ENCODE assay signal across 22 cellular contexts in genomic region chr4:84917869-84918600, GRCh38. TPM values are rescaled to one million over a fixed set of nuclear protein-coding genes. Genes with fewer than 3 reads are reported as not detected.
DNase-seq lines count a peak whose midpoint lies in the region; ATAC-seq, FAIRE-seq and TF ChIP-seq lines count a peak whose summit lies in the region.
"Had no signal": no experiment of that assay in that cellular context is flagged by ENCODE, and none has a peak within 500 bp of the region (broad histone marks: within the 10 kb centered on the region; RNA-seq: fewer than 3 reads in every experiment).

No MANE protein-coding gene starts in this region.

- FAIRE-seq in kidney (lab: Jason Lieb, UNC) (peak; percentile 8), frontal cortex (lab: Jason Lieb, UNC) (no peak)
- FAIRE-seq: GM12878 had no signal

- 85 to 88% (median 88%) methylated on average over 3 of the region's 3 CpGs for WGBS in ovary, 3 donors

- no peak for ATAC-seq in GM18909 (IDR thresholded peaks at IDR 0.05; ENCODE audit: poor library complexity, unreplicated experiment)
- ATAC-seq: GM12878 had no signal

- no peaks in the 10 kb centered on the region for H3K27me3 ChIP-seq in ovary
- H3K27me3 ChIP-seq: BLaER1 had no signal

- H3K4me3 ChIP-seq in kidney (ENCODE audit: low read length in 2 of 2) (no peak overlapping the region), ovary (no peak overlapping the region)
- H3K4me3 ChIP-seq: BLaER1, GM12878 had no signal

- H3K36me3 ChIP-seq in kidney (ENCODE audit: control insufficient read depth in 1 of 2, insufficient read depth in 2 of 2, low read length in 2 of 2) (peaks cover 0 to 2% of the 10 kb centered on the region in 2 donors), ovary (no peaks in the 10 kb centered on the region)

- peaks cover 84% of the 10 kb centered on the region for H3K4me1 Mint-ChIP-seq in HFFc6 (ENCODE audit: low read depth)

- H3K27ac ChIP-seq in kidney (ENCODE audit: low read depth in 2 of 2, low read length in 2 of 2) (no peak overlapping the region), ovary (no peak overlapping the region)
- H3K27ac ChIP-seq: BLaER1, KMS-11, RWPE1 had no signal

- no peak for TF ChIP-seq POLR2A in ovary (IDR thresholded peaks at IDR 0.05)

- peak overlapping the region; percentile 62 for H3K27ac Mint-ChIP-seq in HFFc6
- H3K27ac Mint-ChIP-seq: CD4-positive, alpha-beta T cell had no signal

- TF ChIP-seq CTCF in HFFc6 (IDR thresholded peaks at IDR 0.05) = no peak
- no peak for TF ChIP-seq CTCF in kidney (IDR thresholded peaks at IDR 0.05; ENCODE audit: borderline replicate concordance, extremely low read depth, insufficient read depth)
- no peak for TF ChIP-seq CTCF in ovary (IDR thresholded peaks at IDR 0.05)

- H3K4me3 Mint-ChIP-seq in HFFc6 = peak overlapping the region; percentile 38; the same call in 1 of the 2 replicates
- H3K4me3 Mint-ChIP-seq: CD4-positive, alpha-beta T cell had no signal

- H3K4me1 ChIP-seq in kidney (ENCODE audit: control insufficient read depth in 1 of 2, insufficient read depth in 1 of 2, low read depth in 1 of 2, low read length in 2 of 2) (peaks cover 3 to 6% of the 10 kb centered on the region in 2 donors), ovary (ENCODE audit: insufficient read depth) (no peaks in the 10 kb centered on the region)
- H3K4me1 ChIP-seq: BLaER1 had no signal

- peaks cover 27% of the 10 kb centered on the region for H3K36me3 Mint-ChIP-seq in HFFc6 (ENCODE audit: low read depth)

- DNase-seq in HFFc6 = no peak
- DNase-seq in dermis microvascular lymphatic vessel endothelial cell (ENCODE audit: low read depth in 2 of 2) = peak; percentile 52 to 53
- DNase-seq in kidney = no peak
- DNase-seq in NCI-H2196 (lab: John Stamatoyannopoulos, UW; ENCODE audit: unreplicated experiment) = no peak
- DNase-seq in ovary = no peak
- DNase-seq in frontal cortex (ENCODE audit: low spot score in 2 of 2) = no peak
- DNase-seq: ACHN; CD4-positive, alpha-beta T cell; COR-L47; DMS79; HCEC 1CT; NCI-H1092 treated with DMSO at 0.1 percent for 48 hours; NCI-H1436 treated with DMSO at 0.1 percent for 48 hours; NCI-H1930; NCI-H2227 treated with DMSO at 0.1 percent for 48 hours; NCI-H510A; SIG-M5 had no signal

- no peaks in the 10 kb centered on the region for H3K27me3 Mint-ChIP-seq in HFFc6 (ENCODE audit: insufficient read depth)

- no peaks in the 10 kb centered on the region for H3K9me3 ChIP-seq in kidney (ENCODE audit: control insufficient read depth in 1 of 2, low read length in 2 of 2)
- H3K9me3 ChIP-seq in ovary = no peaks in the 10 kb centered on the region
- H3K9me3 ChIP-seq: BLaER1 had no signal

- no peaks in the 10 kb centered on the region for H3K9me3 Mint-ChIP-seq in HFFc6

- H3K9ac ChIP-seq in kidney (ENCODE audit: low read length in 2 of 2) = no peak overlapping the region
- H3K9ac ChIP-seq: BLaER1, KMS-11 had no signal

- TF ChIP-seq EP300 in ovary (IDR thresholded peaks at IDR 0.05) = no peak

- intact Hi-C loops in kidney (cut with DNase I) (no loop called here), ovary (cut with DNase I) (no loop called here)

RNA-seq across cellular contexts. Expression of gene WDFY3, which starts 48.5 kb away (rescaled TPM):
- 10 to 100 TPM; 39.1 to 52.6 (median 48.3) TPM for total RNA-seq in HFFc6 (2021; fragmentation: NEBNext Ultra II Directional; extraction: Animal tissue kit (Norgen Biotek cat#: 25700))
- total RNA-seq in dermis microvascular lymphatic vessel endothelial cell (67.5 and 85.6 TPM in 2 replicates), kidney (151 TPM), ovary (10 to 100 TPM; 66.9 to 90.0 (median 77.6) TPM), frontal cortex (119 TPM)
- polyA plus RNA-seq in kidney (ENCODE audit: insufficient read depth, low read depth, low replicate concordance) (9.4 TPM), ovary (10 to 100 TPM; 13.2 to 36.8 TPM)

Comparison
In these comparisons a context has a peak if more than half of its experiments do, and no peak if none do; other contexts are left out.
1. DNase-seq: peak in dermis microvascular lymphatic vessel endothelial cell (2 of 2); none in HFFc6 (single experiment), kidney (single experiment), NCI-H2196 (single experiment), ovary (0 of 5) and frontal cortex (0 of 2).